ENCODE assay signal across 8 cellular contexts in the genomic region with DNA sequence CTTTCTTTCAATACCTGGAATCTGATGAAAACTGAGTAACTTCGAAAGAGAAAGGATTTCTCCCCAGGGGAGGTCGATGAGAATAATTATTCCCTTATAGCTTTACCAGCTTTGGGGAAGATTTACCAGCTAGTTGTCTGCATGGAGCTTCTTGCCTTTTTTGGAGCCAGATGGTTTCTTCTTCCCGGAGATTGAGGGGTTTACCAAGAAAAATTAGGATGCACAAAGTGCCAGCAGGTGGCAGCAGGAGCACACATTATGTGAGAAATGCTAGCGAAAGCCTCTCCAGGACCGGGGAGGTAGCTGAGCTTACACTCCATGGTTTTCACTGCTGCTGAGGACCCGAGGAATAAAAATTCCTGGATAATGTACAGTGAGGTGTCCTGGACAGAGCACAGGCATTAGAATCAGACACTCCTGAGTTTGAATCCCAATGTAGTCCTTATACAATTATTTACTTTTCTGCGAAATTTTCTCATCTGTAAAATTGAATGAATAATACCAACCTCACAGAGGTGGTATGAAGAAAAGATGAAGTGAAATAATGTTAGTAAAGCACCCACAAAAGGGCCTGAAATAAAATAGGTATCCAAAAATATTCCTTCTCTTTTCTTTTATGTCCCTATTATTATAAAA. TPM values are rescaled to one million over a fixed set of nuclear protein-coding genes. Genes with fewer than 3 reads are reported as not detected.
DNase-seq lines count a peak whose midpoint lies in the region; ATAC-seq, FAIRE-seq and TF ChIP-seq lines count a peak whose summit lies in the region.

No MANE protein-coding gene starts in this region.

- CTCF ChIA-PET in AG04450 (lab: Charles Lee) = interaction anchor here (0.6 to 3.9 kb wide), 128 partner anchors 10 to 1052 kb away, joined by 3 to 56 read pairs (median 4); a partner anchor contains a TSS

- H3K27me3 ChIP-seq in AG04450 (ENCODE audit: control insufficient read depth, insufficient read depth, low read length) (no peaks in the 10 kb centered on the region), kidney epithelial cell (ENCODE audit: control insufficient read depth, insufficient read depth, low read length) (no peaks in the 10 kb centered on the region)

- no peaks in the 10 kb centered on the region for H3K27me3 Mint-ChIP-seq in central memory CD8-positive, alpha-beta T cell

- no peaks in the 10 kb centered on the region for H3K4me1 Mint-ChIP-seq in central memory CD8-positive, alpha-beta T cell

- no peak overlapping the region for H3K27ac ChIP-seq in AG04450 (ENCODE audit: low read depth, low read length)

- H3K36me3 Mint-ChIP-seq in central memory CD8-positive, alpha-beta T cell (ENCODE audit: insufficient read depth) = peaks cover 1% of the 10 kb centered on the region

- TF ChIP-seq CTCF in AG04450 (IDR thresholded peaks at IDR 0.05; ENCODE audit: low read depth, low read length) (peak; percentile 83), WI38 (IDR thresholded peaks at IDR 0.05; ENCODE audit: low read depth, low read length) (peak; percentile 54), kidney epithelial cell (IDR thresholded peaks at IDR 0.05; ENCODE audit: insufficient read depth, low read length, poor library complexity, severe bottlenecking) (peak; percentile 63)

- FAIRE-seq in H54 (lab: Jason Lieb, UNC) = peak; percentile 85

- no peak overlapping the region for H3K27ac Mint-ChIP-seq in central memory CD8-positive, alpha-beta T cell (ENCODE audit: low read depth)

- no peaks in the 10 kb centered on the region for H3K9me3 Mint-ChIP-seq in central memory CD8-positive, alpha-beta T cell

- H3K4me3 ChIP-seq in AG04450 (ENCODE audit: low read depth, low read length) (no peak overlapping the region), WI38 (ENCODE audit: low read depth, low read length) (no peak overlapping the region), kidney epithelial cell (ENCODE audit: low read depth, low read length) (no peak overlapping the region)

- H3K9me3 ChIP-seq in AG04450 (ENCODE audit: control insufficient read depth, insufficient read depth, low read length) = no peaks in the 10 kb centered on the region

- no peak overlapping the region for H3K4me3 Mint-ChIP-seq in central memory CD8-positive, alpha-beta T cell

- ATAC-seq in central memory CD8-positive, alpha-beta T cell (replicated peaks; ENCODE audit: extremely low read depth, poor library complexity, severe bottlenecking) = no peak
- no peak for ATAC-seq in HG03135 (IDR thresholded peaks at IDR 0.05; ENCODE audit: unreplicated experiment)

- TF ChIP-seq POLR2A in H54 (IDR thresholded peaks at IDR 0.05; ENCODE audit: low read depth, low read length) = no peak

- H3K36me3 ChIP-seq in kidney epithelial cell (ENCODE audit: control insufficient read depth, insufficient read depth, low read length) = no peaks in the 10 kb centered on the region

- DNase-seq in AG04450 (ENCODE audit: low read depth, low spot score) (peak; percentile 71), H54 (ENCODE audit: insufficient read length, low spot score) (peak; percentile 39), NCI-H2227 (lab: John Stamatoyannopoulos, UW; ENCODE audit: unreplicated experiment) (peak; percentile 94), kidney epithelial cell (ENCODE audit: low read depth) (peak; percentile 48)
- peak; percentile 53 to 54 for DNase-seq in central memory CD8-positive, alpha-beta T cell (ENCODE audit: low spot score in 2 of 2)
- peak; percentile 60 for DNase-seq in stimulated activated CD4-positive, alpha-beta T cell treated with anti-CD3 and anti-CD28 coated beads, Interleukin-1b, Interleukin-23, amount 100 ng/mL, for 48 hours

- POLR2A ChIA-PET in AG04450 (lab: Yijun Ruan, JAX) = interaction anchor here (0.6 to 1.5 kb wide), 8 partner anchors 12 to 630 kb away, joined by 3 to 6 read pairs (median 4); a partner anchor contains a TSS

RNA-seq across cellular contexts. Expression of a gene that starts 46.0 kb away (rescaled TPM):
- 134 and 142 TPM in 2 replicates for polyA plus RNA-seq in AG04450 (2011; rRNA removed)
- polyA minus RNA-seq in AG04450 (2011; rRNA and poly(A)+ RNA removed) = 127 and 138 TPM in 2 replicates
- total RNA-seq in kidney epithelial cell = 39.6 and 45.9 TPM in 2 replicates

Comparison
In these comparisons a context has a peak if more than half of its experiments do, and no peak if none do; other contexts are left out.
1. DNase-seq: peak in every context shown above with its lines; median percentile 94 in NCI-H2227; 71 in AG04450; 60 in stimulated activated CD4-positive, alpha-beta T cell treated with anti-CD3 and anti-CD28 coated beads, Interleukin-1b, Interleukin-23, amount 100 ng/mL, for 48 hours; 54 in central memory CD8-positive, alpha-beta T cell; 48 in kidney epithelial cell; 39 in H54.